ENCODE assay signal across 13 cellular contexts in genomic region chr4:88609387-88609786, GRCh38. TPM values are rescaled to one million over a fixed set of nuclear protein-coding genes. Genes with fewer than 3 reads are reported as not detected.
DNase-seq lines count a peak whose midpoint lies in the region; ATAC-seq and TF ChIP-seq lines count a peak whose summit lies in the region.
"Had no signal": no experiment of that assay in that cellular context is flagged by ENCODE, and none has a peak within 500 bp of the region (broad histone marks: within the 10 kb centered on the region; RNA-seq: fewer than 3 reads in every experiment).

No MANE protein-coding gene starts in this region.

- H3K9me3 ChIP-seq in breast epithelium, result no peaks in the 10 kb centered on the region
- H3K9me3 ChIP-seq in PC-3 (ENCODE audit: low read length), result no peaks in the 10 kb centered on the region
- H3K9me3 ChIP-seq in esophagus muscularis mucosa, result no peaks in the 10 kb centered on the region
- H3K9me3 ChIP-seq in stomach, result no peaks in the 10 kb centered on the region

- H3K9me2 ChIP-seq in PC-3 (replicated peaks; ENCODE audit: low read length), result no peaks in the 10 kb centered on the region

- peaks cover 50% of the 10 kb centered on the region for H3K36me3 Mint-ChIP-seq in MCF 10A (ENCODE audit: insufficient read depth, unreplicated experiment)

- H4K5ac ChIP-seq in mesendoderm (ENCODE audit: low read length), result no peak overlapping the region

- H3K79me2 ChIP-seq in PC-3 (ENCODE audit: low read length) (peaks cover 7% of the 10 kb centered on the region; the same call in 1 of the 2 replicates), mesendoderm (ENCODE audit: control insufficient read depth, insufficient read depth, low read length) (no peaks in the 10 kb centered on the region)

- H3K36me3 ChIP-seq in breast epithelium (no peaks in the 10 kb centered on the region), PC-3 (ENCODE audit: low read depth, low read length) (peaks cover 9% of the 10 kb centered on the region; the same call in 1 of the 2 replicates), esophagus muscularis mucosa (peaks cover 18 to 30% (median 22%) of the 10 kb centered on the region in 4 donors), stomach (peaks cover 0 to 34% (median 29%) of the 10 kb centered on the region in 4 donors), mesendoderm (ENCODE audit: control insufficient read depth, insufficient read depth, low read length) (no peaks in the 10 kb centered on the region)

- TF ChIP-seq CTCF in MCF 10A (IDR thresholded peaks at IDR 0.05; ENCODE audit: unreplicated experiment), result no peak
- no peak for TF ChIP-seq CTCF in breast epithelium (IDR thresholded peaks at IDR 0.05)
- no peak for TF ChIP-seq CTCF in PC-3 (conservative IDR thresholded peaks at IDR 0.05; ENCODE audit: low read depth, low read length)
- TF ChIP-seq CTCF in esophagus muscularis mucosa (IDR thresholded peaks at IDR 0.05), result no peak
- TF ChIP-seq CTCF in stomach (IDR thresholded peaks at IDR 0.05), result no peak

- no peak overlapping the region for H3K4me3 Mint-ChIP-seq in MCF 10A (ENCODE audit: unreplicated experiment)
- H3K4me3 Mint-ChIP-seq: activated T-helper 1 cell treated with anti-CD3 and anti-CD28 coated beads, Interleukin-12 subunit alpha, Interleukin-12 subunit beta, Interleukin-2, Interleukin-4 antibody, amounts not matched to agents 30 ng/mL and 10 ng/mL and 1 ng/mL, durations not matched to agents 14 hours and 24 hours and 36 hours; memory B cell had no signal

- H2BK15ac ChIP-seq in mesendoderm (replicated peaks; ENCODE audit: low read depth), result no peak overlapping the region

- no peak overlapping the region for H3K4ac ChIP-seq in mesendoderm (ENCODE audit: low read depth, low read length)

- intact Hi-C loops in MCF 10A (cut with micrococcal nuclease), result no loop called here
- intact Hi-C loops in breast epithelium (cut with DNase I; ENCODE audit: low total_unique reads), result no loop called here
- intact Hi-C loops in PC-3 (cut with micrococcal nuclease), result no loop called here
- intact Hi-C loops in esophagus muscularis mucosa (cut with DNase I), result no loop called here
- intact Hi-C loops in stomach (cut with DNase I; ENCODE audit: low total_unique reads), result no loop called here

- H3K4me2 ChIP-seq in PC-3 (ENCODE audit: low read length) (no peak overlapping the region), mesendoderm (ENCODE audit: low read length) (no peak overlapping the region)

- H3K9me3 Mint-ChIP-seq in MCF 10A (ENCODE audit: unreplicated experiment), result peaks cover 14% of the 10 kb centered on the region

- H3K56ac ChIP-seq in mesendoderm (ENCODE audit: low read length), result no peak overlapping the region

- no peak overlapping the region for H2BK120ac ChIP-seq in mesendoderm (ENCODE audit: low read depth, low read length)

- no peak for DNase-seq in MCF 10A (ENCODE audit: unreplicated experiment)
- DNase-seq in breast epithelium (ENCODE audit: low spot score in 2 of 2), result no peak
- peak; percentile 57 for DNase-seq in PC-3
- no peak for DNase-seq in esophagus muscularis mucosa (ENCODE audit: extremely low spot score)
- DNase-seq in stomach, result no peak
- no peak for DNase-seq in T-helper 9 cell
- no peak for DNase-seq in NAMALWA (ENCODE audit: low spot score)
- no peak for DNase-seq in mesendoderm
- DNase-seq: activated CD4-positive, CD25-positive, alpha-beta regulatory T cell treated with anti-CD3 and anti-CD28 coated beads, Interleukin-2, amount 50 U/mL, for 72 hours; NCI-H1092; NCI-H345 had no signal

- H3F3A ChIP-seq in PC-3 (ENCODE audit: low read length, unreplicated experiment), result peaks cover 6% of the 10 kb centered on the region

- H3K27me3 ChIP-seq in breast epithelium, result no peaks in the 10 kb centered on the region
- no peaks in the 10 kb centered on the region for H3K27me3 ChIP-seq in PC-3 (ENCODE audit: low read length)
- H3K27me3 ChIP-seq in esophagus muscularis mucosa, result no peaks in the 10 kb centered on the region
- no peaks in the 10 kb centered on the region for H3K27me3 ChIP-seq in stomach
- no peaks in the 10 kb centered on the region for H3K27me3 ChIP-seq in mesendoderm (ENCODE audit: insufficient read depth, low read length, poor library complexity)

- H3K4me3 ChIP-seq in breast epithelium (no peak overlapping the region), PC-3 (ENCODE audit: low read length) (no peak overlapping the region), esophagus muscularis mucosa (no peak overlapping the region), stomach (no peak overlapping the region), mesendoderm (ENCODE audit: low read length) (no peak overlapping the region)

- POLR2A ChIA-PET in MCF 10A (lab: Yijun Ruan, JAX), result interaction anchor here (6.2 to 11.5 kb wide), 3 partner anchors 14 to 20 kb away, joined by 74 to 199 read pairs (median 86); partner anchors contain the start of gene HERC3
- POLR2A ChIA-PET in PC-3 (lab: Charles Lee; ENCODE audit: unreplicated experiment), result no interaction called here

- TF ChIP-seq EP300 in esophagus muscularis mucosa (IDR thresholded peaks at IDR 0.05) (no peak), stomach (IDR thresholded peaks at IDR 0.05) (no peak)

- H4K8ac ChIP-seq in mesendoderm (ENCODE audit: low read depth, low read length), result no peak overlapping the region

- H3K27ac Mint-ChIP-seq in MCF 10A (ENCODE audit: low read depth, unreplicated experiment), result peak overlapping the region; percentile 59
- H3K27ac Mint-ChIP-seq: activated T-helper 1 cell treated with anti-CD3 and anti-CD28 coated beads, Interleukin-12 subunit alpha, Interleukin-12 subunit beta, Interleukin-2, Interleukin-4 antibody, amounts not matched to agents 30 ng/mL and 10 ng/mL and 1 ng/mL, durations not matched to agents 14 hours and 24 hours and 36 hours; memory B cell had no signal

- ATAC-seq in PC-3, result peak; percentile 9; the same call in 1 of the 2 replicates

- no peak overlapping the region for H3K23ac ChIP-seq in mesendoderm (ENCODE audit: low read length)

- CTCF ChIA-PET in MCF 10A (lab: Yijun Ruan, JAX), result interaction anchor here (0.6 kb wide), 1 partner anchor 44 kb away, joined by 3 read pairs; no protein-coding TSS in a partner anchor
- CTCF ChIA-PET in PC-3 (lab: Charles Lee), result no interaction called here

- no peaks in the 10 kb centered on the region for H3K27me3 Mint-ChIP-seq in MCF 10A (ENCODE audit: insufficient read depth, unreplicated experiment)
- H3K27me3 Mint-ChIP-seq: memory B cell had no signal

- H2AFZ ChIP-seq in PC-3 (ENCODE audit: low read length), result no peak overlapping the region

- H4K20me1 ChIP-seq in PC-3 (ENCODE audit: low read length), result no peaks in the 10 kb centered on the region

- H3K79me1 ChIP-seq in mesendoderm (ENCODE audit: low read length), result no peaks in the 10 kb centered on the region

- H3K9ac ChIP-seq in PC-3 (ENCODE audit: low read length) (no peak overlapping the region), mesendoderm (ENCODE audit: low read length) (no peak overlapping the region)

- WGBS in esophagus muscularis mucosa, result 85% methylated on average over 3 of the region's 3 CpGs
- 89 to 94% (median 91%) methylated on average over 3 of the region's 3 CpGs for WGBS in stomach, 5 donors
- no CpG with 5 or more reads among the region's 3 CpGs for WGBS in mesendoderm (ENCODE audit: extremely low coverage, insufficient coverage, low lambda C conversion rate)

- TF ChIP-seq POLR2A in breast epithelium (IDR thresholded peaks at IDR 0.05), result no peak
- TF ChIP-seq POLR2A in esophagus muscularis mucosa (IDR thresholded peaks at IDR 0.05; ENCODE audit: low read depth), result no peak
- no peak for TF ChIP-seq POLR2A in stomach (IDR thresholded peaks at IDR 0.05)

- H2BK5ac ChIP-seq in mesendoderm (ENCODE audit: low read length), result no peak overlapping the region

- H3K4me1 Mint-ChIP-seq in MCF 10A (ENCODE audit: insufficient read depth, unreplicated experiment), result peaks cover 47% of the 10 kb centered on the region

- BruUV-seq in MCF 10A (replicated peaks; lab: Mats Ljungman, UMichigan) (no TSS peak), PC-3 (replicated peaks; lab: Mats Ljungman, UMichigan) (no TSS peak)

- no peak overlapping the region for H3K18ac ChIP-seq in mesendoderm (ENCODE audit: low read length)

- peaks cover 10% of the 10 kb centered on the region in 2 donors for H3K4me1 ChIP-seq in breast epithelium
- H3K4me1 ChIP-seq in PC-3 (ENCODE audit: insufficient read depth, low read length), result peaks cover 50% of the 10 kb centered on the region
- H3K4me1 ChIP-seq in esophagus muscularis mucosa, result peaks cover 43 to 70% (median 61%) of the 10 kb centered on the region in 4 donors
- peaks cover 27 to 64% (median 54%) of the 10 kb centered on the region in 4 donors for H3K4me1 ChIP-seq in stomach
- H3K4me1 ChIP-seq in mesendoderm (ENCODE audit: control insufficient read depth, low read depth, low read length), result no peaks in the 10 kb centered on the region

- no peak overlapping the region for H2AK5ac ChIP-seq in mesendoderm (ENCODE audit: low read length)

- no peak overlapping the region for H3K27ac ChIP-seq in breast epithelium
- peak overlapping the region; percentile 55 for H3K27ac ChIP-seq in PC-3 (ENCODE audit: low read length)
- H3K27ac ChIP-seq in esophagus muscularis mucosa (replicated peaks in 1 of 4), result peak overlapping the region; percentile 77 to 86 (median 82)
- peak overlapping the region in 4 of 5 donors; percentile 71 to 82 (median 77) for H3K27ac ChIP-seq in stomach
- H3K27ac ChIP-seq in mesendoderm (ENCODE audit: low read depth, low read length), result no peak overlapping the region

RNA-seq across cellular contexts. Expression of gene HERC3, which starts 17.1 kb away (rescaled TPM):
- total RNA-seq in MCF 10A (2022), result 34.9 and 64.0 TPM in 2 replicates
- 10 to 100 TPM; 34.1 to 60.9 (median 35.4) TPM for total RNA-seq in breast epithelium
- total RNA-seq in PC-3 (2014; rRNA removed), result 5.2 and 5.4 TPM in 2 replicates
- total RNA-seq in esophagus muscularis mucosa, result 10 to 100 TPM; 39.8 to 58.2 (median 51.2) TPM
- total RNA-seq in stomach, result 10 to 100 TPM; 25.9 to 58.0 (median 47.8) TPM
- polyA plus RNA-seq in stomach, result 1 to 10 TPM; 4.4 to 7.5 (median 5.5) TPM
- 3.1 TPM for polyA plus RNA-seq in mesendoderm (2013, experiment 1 of 2)
- 3.0 TPM for polyA plus RNA-seq in mesendoderm (2013, experiment 2 of 2)

Comparison
In these comparisons a context has a peak if more than half of its experiments do, and no peak if none do; other contexts are left out.
1. H3K27ac ChIP-seq: peak in PC-3 (single experiment), esophagus muscularis mucosa (4 of 4) and stomach (4 of 5); none in breast epithelium (0 of 2) and mesendoderm (single experiment).